In the genomic region with DNA sequence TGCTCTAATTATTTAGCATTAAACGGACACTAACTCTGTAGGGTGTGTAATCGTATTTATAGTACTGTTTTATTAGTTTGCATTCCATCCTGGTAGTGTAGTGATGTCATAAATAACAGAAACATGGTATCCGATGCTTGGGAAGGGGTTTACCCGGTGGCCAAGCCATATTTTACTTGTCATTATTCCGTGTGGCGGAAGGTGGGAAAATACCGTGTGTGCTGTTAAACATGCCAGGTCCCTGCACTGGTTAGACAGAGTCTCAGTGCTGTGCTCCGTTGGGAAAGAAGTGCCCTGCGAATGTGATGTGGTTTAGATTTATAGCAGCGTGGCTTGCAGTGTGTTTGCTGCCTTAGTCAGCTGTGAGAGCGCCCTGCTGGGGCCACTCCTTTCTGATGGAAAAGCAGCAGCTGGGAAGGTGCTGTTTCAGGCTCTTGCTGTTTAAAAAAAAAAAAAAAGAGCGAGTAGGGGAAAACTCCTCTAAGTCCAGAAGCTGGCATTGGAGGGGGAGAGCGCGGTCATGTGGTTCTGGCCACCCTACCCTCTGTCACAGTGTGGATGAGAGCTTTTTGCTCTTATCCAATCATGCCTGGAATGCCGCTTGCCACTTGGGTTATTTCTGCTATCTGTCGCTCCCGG, we compare ENCODE assay signal across 1 cellular context.
TF ChIP-seq lines count a peak whose summit lies in the region.

No MANE protein-coding gene starts in this region.

TF ChIP-seq in GM23338, 12 proteins besides CTCF, POLR2A, EP300 and RAD21 (continued from another document):
- TF ChIP-seq, protein P1, sequence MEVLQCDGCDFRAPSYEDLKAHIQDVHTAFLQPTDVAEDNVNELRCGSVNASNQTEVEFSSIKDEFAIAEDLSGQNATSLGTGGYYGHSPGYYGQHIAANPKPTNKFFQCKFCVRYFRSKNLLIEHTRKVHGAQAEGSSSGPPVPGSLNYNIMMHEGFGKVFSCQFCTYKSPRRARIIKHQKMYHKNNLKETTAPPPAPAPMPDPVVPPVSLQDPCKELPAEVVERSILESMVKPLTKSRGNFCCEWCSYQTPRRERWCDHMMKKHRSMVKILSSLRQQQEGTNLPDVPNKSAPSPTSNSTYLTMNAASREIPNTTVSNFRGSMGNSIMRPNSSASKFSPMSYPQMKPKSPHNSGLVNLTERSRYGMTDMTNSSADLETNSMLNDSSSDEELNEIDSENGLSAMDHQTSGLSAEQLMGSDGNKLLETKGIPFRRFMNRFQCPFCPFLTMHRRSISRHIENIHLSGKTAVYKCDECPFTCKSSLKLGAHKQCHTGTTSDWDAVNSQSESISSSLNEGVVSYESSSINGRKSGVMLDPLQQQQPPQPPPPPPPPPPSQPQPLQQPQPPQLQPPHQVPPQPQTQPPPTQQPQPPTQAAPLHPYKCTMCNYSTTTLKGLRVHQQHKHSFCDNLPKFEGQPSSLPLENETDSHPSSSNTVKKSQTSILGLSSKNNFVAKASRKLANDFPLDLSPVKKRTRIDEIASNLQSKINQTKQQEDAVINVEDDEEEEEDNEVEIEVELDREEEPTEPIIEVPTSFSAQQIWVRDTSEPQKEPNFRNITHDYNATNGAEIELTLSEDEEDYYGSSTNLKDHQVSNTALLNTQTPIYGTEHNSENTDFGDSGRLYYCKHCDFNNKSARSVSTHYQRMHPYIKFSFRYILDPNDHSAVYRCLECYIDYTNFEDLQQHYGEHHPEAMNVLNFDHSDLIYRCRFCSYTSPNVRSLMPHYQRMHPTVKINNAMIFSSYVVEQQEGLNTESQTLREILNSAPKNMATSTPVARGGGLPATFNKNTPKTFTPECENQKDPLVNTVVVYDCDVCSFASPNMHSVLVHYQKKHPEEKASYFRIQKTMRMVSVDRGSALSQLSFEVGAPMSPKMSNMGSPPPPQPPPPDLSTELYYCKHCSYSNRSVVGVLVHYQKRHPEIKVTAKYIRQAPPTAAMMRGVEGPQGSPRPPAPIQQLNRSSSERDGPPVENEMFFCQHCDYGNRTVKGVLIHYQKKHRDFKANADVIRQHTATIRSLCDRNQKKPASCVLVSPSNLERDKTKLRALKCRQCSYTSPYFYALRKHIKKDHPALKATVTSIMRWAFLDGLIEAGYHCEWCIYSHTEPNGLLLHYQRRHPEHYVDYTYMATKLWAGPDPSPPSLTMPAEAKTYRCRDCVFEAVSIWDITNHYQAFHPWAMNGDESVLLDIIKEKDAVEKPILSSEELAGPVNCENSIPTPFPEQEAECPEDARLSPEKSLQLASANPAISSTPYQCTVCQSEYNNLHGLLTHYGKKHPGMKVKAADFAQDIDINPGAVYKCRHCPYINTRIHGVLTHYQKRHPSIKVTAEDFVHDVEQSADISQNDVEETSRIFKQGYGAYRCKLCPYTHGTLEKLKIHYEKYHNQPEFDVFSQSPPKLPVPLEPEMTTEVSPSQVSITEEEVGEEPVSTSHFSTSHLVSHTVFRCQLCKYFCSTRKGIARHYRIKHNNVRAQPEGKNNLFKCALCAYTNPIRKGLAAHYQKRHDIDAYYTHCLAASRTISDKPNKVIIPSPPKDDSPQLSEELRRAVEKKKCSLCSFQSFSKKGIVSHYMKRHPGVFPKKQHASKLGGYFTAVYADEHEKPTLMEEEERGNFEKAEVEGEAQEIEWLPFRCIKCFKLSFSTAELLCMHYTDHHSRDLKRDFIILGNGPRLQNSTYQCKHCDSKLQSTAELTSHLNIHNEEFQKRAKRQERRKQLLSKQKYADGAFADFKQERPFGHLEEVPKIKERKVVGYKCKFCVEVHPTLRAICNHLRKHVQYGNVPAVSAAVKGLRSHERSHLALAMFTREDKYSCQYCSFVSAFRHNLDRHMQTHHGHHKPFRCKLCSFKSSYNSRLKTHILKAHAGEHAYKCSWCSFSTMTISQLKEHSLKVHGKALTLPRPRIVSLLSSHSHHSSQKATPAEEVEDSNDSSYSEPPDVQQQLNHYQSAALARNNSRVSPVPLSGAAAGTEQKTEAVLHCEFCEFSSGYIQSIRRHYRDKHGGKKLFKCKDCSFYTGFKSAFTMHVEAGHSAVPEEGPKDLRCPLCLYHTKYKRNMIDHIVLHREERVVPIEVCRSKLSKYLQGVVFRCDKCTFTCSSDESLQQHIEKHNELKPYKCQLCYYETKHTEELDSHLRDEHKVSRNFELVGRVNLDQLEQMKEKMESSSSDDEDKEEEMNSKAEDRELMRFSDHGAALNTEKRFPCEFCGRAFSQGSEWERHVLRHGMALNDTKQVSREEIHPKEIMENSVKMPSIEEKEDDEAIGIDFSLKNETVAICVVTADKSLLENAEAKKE (CRISPR knock-in tag; IDR thresholded peaks at IDR 0.05): no peak
- TF ChIP-seq EZH2phosphoT487 (IDR thresholded peaks at IDR 0.05; ENCODE audit: unreplicated experiment): no peak
- TF ChIP-seq JUNB (IDR thresholded peaks at IDR 0.05; ENCODE audit: unreplicated experiment): no peak
- no peak for TF ChIP-seq STAT1 (IDR thresholded peaks at IDR 0.05; ENCODE audit: unreplicated experiment)
- TF ChIP-seq, protein P2, sequence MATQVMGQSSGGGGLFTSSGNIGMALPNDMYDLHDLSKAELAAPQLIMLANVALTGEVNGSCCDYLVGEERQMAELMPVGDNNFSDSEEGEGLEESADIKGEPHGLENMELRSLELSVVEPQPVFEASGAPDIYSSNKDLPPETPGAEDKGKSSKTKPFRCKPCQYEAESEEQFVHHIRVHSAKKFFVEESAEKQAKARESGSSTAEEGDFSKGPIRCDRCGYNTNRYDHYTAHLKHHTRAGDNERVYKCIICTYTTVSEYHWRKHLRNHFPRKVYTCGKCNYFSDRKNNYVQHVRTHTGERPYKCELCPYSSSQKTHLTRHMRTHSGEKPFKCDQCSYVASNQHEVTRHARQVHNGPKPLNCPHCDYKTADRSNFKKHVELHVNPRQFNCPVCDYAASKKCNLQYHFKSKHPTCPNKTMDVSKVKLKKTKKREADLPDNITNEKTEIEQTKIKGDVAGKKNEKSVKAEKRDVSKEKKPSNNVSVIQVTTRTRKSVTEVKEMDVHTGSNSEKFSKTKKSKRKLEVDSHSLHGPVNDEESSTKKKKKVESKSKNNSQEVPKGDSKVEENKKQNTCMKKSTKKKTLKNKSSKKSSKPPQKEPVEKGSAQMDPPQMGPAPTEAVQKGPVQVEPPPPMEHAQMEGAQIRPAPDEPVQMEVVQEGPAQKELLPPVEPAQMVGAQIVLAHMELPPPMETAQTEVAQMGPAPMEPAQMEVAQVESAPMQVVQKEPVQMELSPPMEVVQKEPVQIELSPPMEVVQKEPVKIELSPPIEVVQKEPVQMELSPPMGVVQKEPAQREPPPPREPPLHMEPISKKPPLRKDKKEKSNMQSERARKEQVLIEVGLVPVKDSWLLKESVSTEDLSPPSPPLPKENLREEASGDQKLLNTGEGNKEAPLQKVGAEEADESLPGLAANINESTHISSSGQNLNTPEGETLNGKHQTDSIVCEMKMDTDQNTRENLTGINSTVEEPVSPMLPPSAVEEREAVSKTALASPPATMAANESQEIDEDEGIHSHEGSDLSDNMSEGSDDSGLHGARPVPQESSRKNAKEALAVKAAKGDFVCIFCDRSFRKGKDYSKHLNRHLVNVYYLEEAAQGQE (IDR thresholded peaks at IDR 0.05; ENCODE audit: unreplicated experiment): no peak
- TF ChIP-seq, protein P3, sequence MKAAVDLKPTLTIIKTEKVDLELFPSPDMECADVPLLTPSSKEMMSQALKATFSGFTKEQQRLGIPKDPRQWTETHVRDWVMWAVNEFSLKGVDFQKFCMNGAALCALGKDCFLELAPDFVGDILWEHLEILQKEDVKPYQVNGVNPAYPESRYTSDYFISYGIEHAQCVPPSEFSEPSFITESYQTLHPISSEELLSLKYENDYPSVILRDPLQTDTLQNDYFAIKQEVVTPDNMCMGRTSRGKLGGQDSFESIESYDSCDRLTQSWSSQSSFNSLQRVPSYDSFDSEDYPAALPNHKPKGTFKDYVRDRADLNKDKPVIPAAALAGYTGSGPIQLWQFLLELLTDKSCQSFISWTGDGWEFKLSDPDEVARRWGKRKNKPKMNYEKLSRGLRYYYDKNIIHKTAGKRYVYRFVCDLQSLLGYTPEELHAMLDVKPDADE (IDR thresholded peaks at IDR 0.05): no peak
- TF ChIP-seq CREB1 (CRISPR knock-in tag; IDR thresholded peaks at IDR 0.05; ENCODE audit: low read depth): no peak
- TF ChIP-seq POLR2AphosphoS5 (IDR thresholded peaks at IDR 0.05; ENCODE audit: low read depth): no peak
- no peak for TF ChIP-seq ZNF331 (CRISPR knock-in tag; IDR thresholded peaks at IDR 0.05; ENCODE audit: low read depth)
- no peak for TF ChIP-seq NANOG (IDR thresholded peaks at IDR 0.05; ENCODE audit: borderline replicate concordance)
- TF ChIP-seq ZNF114 (CRISPR knock-in tag; IDR thresholded peaks at IDR 0.05): no peak
